Comparison of ENCODE assay signal across 1 cellular context in the genomic region with DNA sequence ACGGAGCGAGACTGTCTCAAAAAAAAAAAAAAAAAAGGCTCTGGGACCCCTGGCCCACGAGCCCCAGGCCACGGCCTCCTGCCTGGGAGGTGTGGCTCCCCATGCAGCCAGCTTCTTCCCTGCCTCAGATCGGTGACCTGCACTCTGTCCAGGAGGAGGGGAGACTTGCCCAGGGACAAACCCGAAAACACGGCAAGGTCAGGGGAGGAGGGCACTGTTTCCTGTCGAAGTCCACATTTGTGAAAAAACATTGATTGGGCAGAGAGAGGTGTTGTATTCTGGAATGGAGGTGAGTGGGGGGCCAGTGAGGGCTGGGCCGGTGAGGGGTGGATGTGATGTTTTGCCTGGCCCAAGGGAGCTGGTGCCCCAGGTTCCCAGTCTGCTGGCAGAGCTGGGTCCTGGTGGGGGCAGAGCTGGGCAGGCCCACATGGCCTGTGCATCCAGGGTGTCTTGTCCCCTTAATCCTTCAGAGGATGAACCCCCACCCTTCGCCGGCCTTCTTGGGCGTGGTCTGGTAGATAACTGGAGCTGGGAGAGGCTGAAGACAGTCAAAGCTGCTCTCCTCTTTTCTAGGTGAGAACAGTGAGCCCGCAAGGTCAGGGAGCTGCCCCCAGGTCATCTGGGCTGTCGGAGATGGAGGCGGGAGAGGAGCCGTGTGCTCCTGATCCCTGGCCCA.
TF ChIP-seq lines count a peak whose summit lies in the region.

No MANE protein-coding gene starts in this region.

TF ChIP-seq in HepG2, 621 proteins besides CTCF, POLR2A, EP300 and RAD21 (continued from another document):
- TF ChIP-seq, protein P1, sequence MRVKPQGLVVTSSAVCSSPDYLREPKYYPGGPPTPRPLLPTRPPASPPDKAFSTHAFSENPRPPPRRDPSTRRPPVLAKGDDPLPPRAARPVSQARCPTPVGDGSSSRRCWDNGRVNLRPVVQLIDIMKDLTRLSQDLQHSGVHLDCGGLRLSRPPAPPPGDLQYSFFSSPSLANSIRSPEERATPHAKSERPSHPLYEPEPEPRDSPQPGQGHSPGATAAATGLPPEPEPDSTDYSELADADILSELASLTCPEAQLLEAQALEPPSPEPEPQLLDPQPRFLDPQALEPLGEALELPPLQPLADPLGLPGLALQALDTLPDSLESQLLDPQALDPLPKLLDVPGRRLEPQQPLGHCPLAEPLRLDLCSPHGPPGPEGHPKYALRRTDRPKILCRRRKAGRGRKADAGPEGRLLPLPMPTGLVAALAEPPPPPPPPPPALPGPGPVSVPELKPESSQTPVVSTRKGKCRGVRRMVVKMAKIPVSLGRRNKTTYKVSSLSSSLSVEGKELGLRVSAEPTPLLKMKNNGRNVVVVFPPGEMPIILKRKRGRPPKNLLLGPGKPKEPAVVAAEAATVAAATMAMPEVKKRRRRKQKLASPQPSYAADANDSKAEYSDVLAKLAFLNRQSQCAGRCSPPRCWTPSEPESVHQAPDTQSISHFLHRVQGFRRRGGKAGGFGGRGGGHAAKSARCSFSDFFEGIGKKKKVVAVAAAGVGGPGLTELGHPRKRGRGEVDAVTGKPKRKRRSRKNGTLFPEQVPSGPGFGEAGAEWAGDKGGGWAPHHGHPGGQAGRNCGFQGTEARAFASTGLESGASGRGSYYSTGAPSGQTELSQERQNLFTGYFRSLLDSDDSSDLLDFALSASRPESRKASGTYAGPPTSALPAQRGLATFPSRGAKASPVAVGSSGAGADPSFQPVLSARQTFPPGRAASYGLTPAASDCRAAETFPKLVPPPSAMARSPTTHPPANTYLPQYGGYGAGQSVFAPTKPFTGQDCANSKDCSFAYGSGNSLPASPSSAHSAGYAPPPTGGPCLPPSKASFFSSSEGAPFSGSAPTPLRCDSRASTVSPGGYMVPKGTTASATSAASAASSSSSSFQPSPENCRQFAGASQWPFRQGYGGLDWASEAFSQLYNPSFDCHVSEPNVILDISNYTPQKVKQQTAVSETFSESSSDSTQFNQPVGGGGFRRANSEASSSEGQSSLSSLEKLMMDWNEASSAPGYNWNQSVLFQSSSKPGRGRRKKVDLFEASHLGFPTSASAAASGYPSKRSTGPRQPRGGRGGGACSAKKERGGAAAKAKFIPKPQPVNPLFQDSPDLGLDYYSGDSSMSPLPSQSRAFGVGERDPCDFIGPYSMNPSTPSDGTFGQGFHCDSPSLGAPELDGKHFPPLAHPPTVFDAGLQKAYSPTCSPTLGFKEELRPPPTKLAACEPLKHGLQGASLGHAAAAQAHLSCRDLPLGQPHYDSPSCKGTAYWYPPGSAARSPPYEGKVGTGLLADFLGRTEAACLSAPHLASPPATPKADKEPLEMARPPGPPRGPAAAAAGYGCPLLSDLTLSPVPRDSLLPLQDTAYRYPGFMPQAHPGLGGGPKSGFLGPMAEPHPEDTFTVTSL (CRISPR knock-in tag; IDR thresholded peaks at IDR 0.05; ENCODE audit: borderline replicate concordance), result no peak
- TF ChIP-seq MAFK (conservative IDR thresholded peaks at IDR 0.05 in 1 of 2, IDR thresholded peaks at IDR 0.05 in 1 of 2; ENCODE audit: low read length in 2 of 2) (no peak), ZNF44 (CRISPR knock-in tag; IDR thresholded peaks at IDR 0.05) (no peak), TRIM24 (CRISPR knock-in tag; IDR thresholded peaks at IDR 0.05) (no peak), NCOA1 (CRISPR knock-in tag; IDR thresholded peaks at IDR 0.05) (no peak), TARDBP (CRISPR knock-in tag; IDR thresholded peaks at IDR 0.05) (no peak; the same call in 1 of the 2 replicates), RORA (CRISPR knock-in tag; IDR thresholded peaks at IDR 0.05) (no peak), ZNF180 (CRISPR knock-in tag; IDR thresholded peaks at IDR 0.05; ENCODE audit: borderline replicate concordance, low read depth) (no peak), ZSCAN29 (CRISPR knock-in tag; conservative IDR thresholded peaks at IDR 0.05) (no peak), ZSCAN21 (CRISPR knock-in tag; IDR thresholded peaks at IDR 0.05; ENCODE audit: borderline replicate concordance) (no peak), ZNF33A (CRISPR knock-in tag; IDR thresholded peaks at IDR 0.05; ENCODE audit: borderline replicate concordance) (no peak), NCOA5 (CRISPR knock-in tag; IDR thresholded peaks at IDR 0.05) (no peak), SMAD3 (CRISPR knock-in tag; IDR thresholded peaks at IDR 0.05) (no peak), ZNF777 (CRISPR knock-in tag; IDR thresholded peaks at IDR 0.05) (no peak), ZNF207 (IDR thresholded peaks at IDR 0.05; ENCODE audit: borderline replicate concordance) (no peak), ZNF747 (CRISPR knock-in tag; IDR thresholded peaks at IDR 0.05; ENCODE audit: borderline replicate concordance) (no peak), ZNF337 (CRISPR knock-in tag; IDR thresholded peaks at IDR 0.05; ENCODE audit: borderline replicate concordance, low read depth) (no peak), ZNF17 (CRISPR knock-in tag; IDR thresholded peaks at IDR 0.05) (no peak), REPIN1 (CRISPR knock-in tag; IDR thresholded peaks at IDR 0.05; ENCODE audit: borderline replicate concordance, low read depth) (no peak), CAMTA2 (CRISPR knock-in tag; IDR thresholded peaks at IDR 0.05; ENCODE audit: borderline replicate concordance) (no peak), ZSCAN22 (CRISPR knock-in tag; IDR thresholded peaks at IDR 0.05) (no peak), HOXA5 (CRISPR knock-in tag; IDR thresholded peaks at IDR 0.05) (0 out of 2 replicates have a peak, but pooled peaks have one; percentile 53)
- TF ChIP-seq, protein P2, sequence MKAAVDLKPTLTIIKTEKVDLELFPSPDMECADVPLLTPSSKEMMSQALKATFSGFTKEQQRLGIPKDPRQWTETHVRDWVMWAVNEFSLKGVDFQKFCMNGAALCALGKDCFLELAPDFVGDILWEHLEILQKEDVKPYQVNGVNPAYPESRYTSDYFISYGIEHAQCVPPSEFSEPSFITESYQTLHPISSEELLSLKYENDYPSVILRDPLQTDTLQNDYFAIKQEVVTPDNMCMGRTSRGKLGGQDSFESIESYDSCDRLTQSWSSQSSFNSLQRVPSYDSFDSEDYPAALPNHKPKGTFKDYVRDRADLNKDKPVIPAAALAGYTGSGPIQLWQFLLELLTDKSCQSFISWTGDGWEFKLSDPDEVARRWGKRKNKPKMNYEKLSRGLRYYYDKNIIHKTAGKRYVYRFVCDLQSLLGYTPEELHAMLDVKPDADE (CRISPR knock-in tag; IDR thresholded peaks at IDR 0.05), result no peak
- TF ChIP-seq, protein P3, sequence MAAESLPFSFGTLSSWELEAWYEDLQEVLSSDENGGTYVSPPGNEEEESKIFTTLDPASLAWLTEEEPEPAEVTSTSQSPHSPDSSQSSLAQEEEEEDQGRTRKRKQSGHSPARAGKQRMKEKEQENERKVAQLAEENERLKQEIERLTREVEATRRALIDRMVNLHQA (CRISPR knock-in tag; IDR thresholded peaks at IDR 0.05), result no peak
- TF ChIP-seq, protein P4, sequence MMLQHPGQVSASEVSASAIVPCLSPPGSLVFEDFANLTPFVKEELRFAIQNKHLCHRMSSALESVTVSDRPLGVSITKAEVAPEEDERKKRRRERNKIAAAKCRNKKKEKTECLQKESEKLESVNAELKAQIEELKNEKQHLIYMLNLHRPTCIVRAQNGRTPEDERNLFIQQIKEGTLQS (CRISPR knock-in tag; IDR thresholded peaks at IDR 0.05), result no peak
- TF ChIP-seq, protein P5, sequence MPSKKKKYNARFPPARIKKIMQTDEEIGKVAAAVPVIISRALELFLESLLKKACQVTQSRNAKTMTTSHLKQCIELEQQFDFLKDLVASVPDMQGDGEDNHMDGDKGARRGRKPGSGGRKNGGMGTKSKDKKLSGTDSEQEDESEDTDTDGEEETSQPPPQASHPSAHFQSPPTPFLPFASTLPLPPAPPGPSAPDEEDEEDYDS (CRISPR knock-in tag; IDR thresholded peaks at IDR 0.05), result no peak
- TF ChIP-seq, protein P6, sequence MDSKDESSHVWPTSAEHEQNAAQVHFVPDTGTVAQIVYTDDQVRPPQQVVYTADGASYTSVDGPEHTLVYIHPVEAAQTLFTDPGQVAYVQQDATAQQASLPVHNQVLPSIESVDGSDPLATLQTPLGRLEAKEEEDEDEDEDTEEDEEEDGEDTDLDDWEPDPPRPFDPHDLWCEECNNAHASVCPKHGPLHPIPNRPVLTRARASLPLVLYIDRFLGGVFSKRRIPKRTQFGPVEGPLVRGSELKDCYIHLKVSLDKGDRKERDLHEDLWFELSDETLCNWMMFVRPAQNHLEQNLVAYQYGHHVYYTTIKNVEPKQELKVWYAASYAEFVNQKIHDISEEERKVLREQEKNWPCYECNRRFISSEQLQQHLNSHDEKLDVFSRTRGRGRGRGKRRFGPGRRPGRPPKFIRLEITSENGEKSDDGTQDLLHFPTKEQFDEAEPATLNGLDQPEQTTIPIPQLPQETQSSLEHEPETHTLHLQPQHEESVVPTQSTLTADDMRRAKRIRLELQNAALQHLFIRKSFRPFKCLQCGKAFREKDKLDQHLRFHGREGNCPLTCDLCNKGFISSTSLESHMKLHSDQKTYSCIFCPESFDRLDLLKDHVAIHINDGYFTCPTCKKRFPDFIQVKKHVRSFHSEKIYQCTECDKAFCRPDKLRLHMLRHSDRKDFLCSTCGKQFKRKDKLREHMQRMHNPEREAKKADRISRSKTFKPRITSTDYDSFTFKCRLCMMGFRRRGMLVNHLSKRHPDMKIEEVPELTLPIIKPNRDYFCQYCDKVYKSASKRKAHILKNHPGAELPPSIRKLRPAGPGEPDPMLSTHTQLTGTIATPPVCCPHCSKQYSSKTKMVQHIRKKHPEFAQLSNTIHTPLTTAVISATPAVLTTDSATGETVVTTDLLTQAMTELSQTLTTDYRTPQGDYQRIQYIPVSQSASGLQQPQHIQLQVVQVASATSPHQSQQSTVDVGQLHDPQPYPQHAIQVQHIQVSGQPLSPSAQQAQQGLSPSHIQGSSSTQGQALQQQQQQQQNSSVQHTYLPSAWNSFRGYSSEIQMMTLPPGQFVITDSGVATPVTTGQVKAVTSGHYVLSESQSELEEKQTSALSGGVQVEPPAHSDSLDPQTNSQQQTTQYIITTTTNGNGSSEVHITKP (CRISPR knock-in tag; IDR thresholded peaks at IDR 0.05; ENCODE audit: low read depth), result no peak
